21 cellular contexts compared by ENCODE assay signal in genomic region chr20:20763652-20764051, GRCh38. TPM values are rescaled to one million over a fixed set of nuclear protein-coding genes. Genes with fewer than 3 reads are reported as not detected.
DNase-seq lines count a peak whose midpoint lies in the region; ATAC-seq and TF ChIP-seq lines count a peak whose summit lies in the region.
"Had no signal": no experiment of that assay in that cellular context is flagged by ENCODE, and none has a peak within 500 bp of the region (broad histone marks: within the 10 kb centered on the region; RNA-seq: fewer than 3 reads in every experiment).

No MANE protein-coding gene starts in this region.

- ATAC-seq in lower lobe of right lung = no peak
- peak; percentile 41 for ATAC-seq in upper lobe of right lung
- ATAC-seq in GM19395 (IDR thresholded peaks at IDR 0.05; ENCODE audit: unreplicated experiment) = no peak
- ATAC-seq in HG03354 (IDR thresholded peaks at IDR 0.05; ENCODE audit: poor library complexity, severe bottlenecking, unreplicated experiment) = no peak
- ATAC-seq: GM23338, HCT116 had no signal

- no peak for TF ChIP-seq POLR2A in breast epithelium (IDR thresholded peaks at IDR 0.05)

- POLR2A ChIA-PET in MCF 10A (lab: Yijun Ruan, JAX) = interaction anchor here (1.4 to 2.9 kb wide), 4 partner anchors 17 to 58 kb away, joined by 3 to 10 read pairs (median 4); partner anchors contain the start of gene RALGAPA2

- peaks cover 12% of the 10 kb centered on the region for H3K4me1 Mint-ChIP-seq in MCF 10A (ENCODE audit: insufficient read depth, unreplicated experiment)
- H3K4me1 Mint-ChIP-seq: B cell; CD8-positive, alpha-beta memory T cell; GM23338 had no signal

- H3K36me3 Mint-ChIP-seq in MCF 10A (ENCODE audit: insufficient read depth, unreplicated experiment) = no peaks in the 10 kb centered on the region
- H3K36me3 Mint-ChIP-seq: CD14-positive monocyte; CD8-positive, alpha-beta memory T cell had no signal

- H3K9me3 Mint-ChIP-seq in MCF 10A (ENCODE audit: unreplicated experiment) = no peaks in the 10 kb centered on the region
- H3K9me3 Mint-ChIP-seq: CD4-positive, alpha-beta T cell; CD8-positive, alpha-beta memory T cell had no signal

- H3K4me3 ChIP-seq in breast epithelium (no peak overlapping the region), lower lobe of right lung (no peak overlapping the region), upper lobe of right lung (no peak overlapping the region)
- H3K4me3 ChIP-seq: BLaER1, GM23338 had no signal

- DNase-seq in MCF 10A (ENCODE audit: unreplicated experiment) (no peak), breast epithelium (ENCODE audit: low spot score in 2 of 2) (no peak), lower lobe of right lung (no peak), upper lobe of right lung (no peak), DMS153 (lab: John Stamatoyannopoulos, UW) (no peak)
- DNase-seq: CD4-positive, alpha-beta T cell; CD8-positive, alpha-beta memory T cell; DMS 273 treated with DMSO at 0.1 percent for 48 hours; DMS53; DMS79 treated with DMSO at 0.1 percent for 48 hours; GF-D8; H9 had no signal

- H3K4me1 ChIP-seq in breast epithelium (peaks cover 4 to 7% of the 10 kb centered on the region in 2 donors), lower lobe of right lung (peaks cover 52% of the 10 kb centered on the region), upper lobe of right lung (peaks cover 13% of the 10 kb centered on the region)
- H3K4me1 ChIP-seq: BLaER1 had no signal

- H3K27ac ChIP-seq in breast epithelium = no peak overlapping the region
- H3K27ac ChIP-seq in VCaP = peak overlapping the region; percentile 100
- H3K27ac ChIP-seq in lower lobe of right lung = peak overlapping the region; percentile 5
- no peak overlapping the region for H3K27ac ChIP-seq in upper lobe of right lung
- H3K27ac ChIP-seq: 22Rv1, BLaER1 had no signal

- TF ChIP-seq CTCF in MCF 10A (IDR thresholded peaks at IDR 0.05; ENCODE audit: unreplicated experiment) = no peak
- no peak for TF ChIP-seq CTCF in breast epithelium (IDR thresholded peaks at IDR 0.05)
- TF ChIP-seq CTCF in VCaP (conservative IDR thresholded peaks at IDR 0.05) = no peak
- TF ChIP-seq CTCF in lower lobe of right lung (IDR thresholded peaks at IDR 0.05) = no peak
- no peak for TF ChIP-seq CTCF in upper lobe of right lung (IDR thresholded peaks at IDR 0.05)

- H3K27ac Mint-ChIP-seq in MCF 10A (ENCODE audit: low read depth, unreplicated experiment) = peak overlapping the region; percentile 60
- H3K27ac Mint-ChIP-seq: B cell; CD14-positive monocyte; CD4-positive, alpha-beta T cell; CD8-positive, alpha-beta memory T cell; GM23338; H9 had no signal

- H3K36me3 ChIP-seq in breast epithelium (no peaks in the 10 kb centered on the region), lower lobe of right lung (no peaks in the 10 kb centered on the region), upper lobe of right lung (no peaks in the 10 kb centered on the region)
- H3K36me3 ChIP-seq: BLaER1 had no signal

- H3K27me3 Mint-ChIP-seq in MCF 10A (ENCODE audit: insufficient read depth, unreplicated experiment) = no peaks in the 10 kb centered on the region

- no TSS peak for BruUV-seq in MCF 10A (replicated peaks; lab: Mats Ljungman, UMichigan)

- CTCF ChIA-PET in MCF 10A (lab: Yijun Ruan, JAX) = interaction anchor here (0.9 kb wide), 1 partner anchor 12 kb away, joined by 3 read pairs; no protein-coding TSS in a partner anchor

- H3K27me3 ChIP-seq in breast epithelium (no peaks in the 10 kb centered on the region), lower lobe of right lung (ENCODE audit: low read depth) (no peaks in the 10 kb centered on the region), upper lobe of right lung (no peaks in the 10 kb centered on the region)
- H3K27me3 ChIP-seq: BLaER1 had no signal

- H3K9me3 ChIP-seq in breast epithelium (no peaks in the 10 kb centered on the region), lower lobe of right lung (no peaks in the 10 kb centered on the region), upper lobe of right lung (no peaks in the 10 kb centered on the region)

- H3K4me3 Mint-ChIP-seq in MCF 10A (ENCODE audit: unreplicated experiment) = no peak overlapping the region
- H3K4me3 Mint-ChIP-seq: B cell; CD14-positive monocyte; CD4-positive, alpha-beta T cell; CD8-positive, alpha-beta memory T cell; GM23338; H9 had no signal

- intact Hi-C loops in MCF 10A (cut with micrococcal nuclease) = no loop called here
- intact Hi-C loops in breast epithelium (cut with DNase I; ENCODE audit: low total_unique reads) = no loop called here
- intact Hi-C loops in lower lobe of right lung (cut with DNase I) = no loop called here
- intact Hi-C loops in upper lobe of right lung (cut with DNase I) = no loop called here

RNA-seq across cellular contexts. Expression of gene RALGAPA2, which starts 51.2 kb away (rescaled TPM):
- total RNA-seq in MCF 10A (2022) = 9.8 and 12.1 TPM in 2 replicates
- total RNA-seq in breast epithelium = 10 to 100 TPM; 34.6 to 74.1 (median 46.0) TPM
- 73.8 TPM for total RNA-seq in lower lobe of right lung
- total RNA-seq in upper lobe of right lung = 88.9 TPM

Comparison
In these comparisons a context has a peak if more than half of its experiments do, and no peak if none do; other contexts are left out.
1. H3K27ac ChIP-seq: peak in VCaP (single experiment) and lower lobe of right lung (single experiment); none in breast epithelium (0 of 2) and upper lobe of right lung (single experiment).